ENCODE assay signal across 25 cellular contexts in genomic region chr12:47039756-47040155, GRCh38. TPM values are rescaled to one million over a fixed set of nuclear protein-coding genes. Genes with fewer than 3 reads are reported as not detected.
DNase-seq lines count a peak whose midpoint lies in the region; ATAC-seq and TF ChIP-seq lines count a peak whose summit lies in the region.
"Had no signal": no experiment of that assay in that cellular context is flagged by ENCODE, and none has a peak within 500 bp of the region (broad histone marks: within the 10 kb centered on the region; RNA-seq: fewer than 3 reads in every experiment).

No MANE protein-coding gene starts in this region.

- no peak overlapping the region for H4K8ac ChIP-seq in mesendoderm (ENCODE audit: low read depth, low read length)

- no peak overlapping the region for H3K9ac ChIP-seq in mesendoderm (ENCODE audit: low read length)
- H3K9ac ChIP-seq: BLaER1 had no signal

- H3K4ac ChIP-seq in mesendoderm (ENCODE audit: low read depth, low read length), result no peak overlapping the region

- H3K9me3 Mint-ChIP-seq in GM23338, result no peaks in the 10 kb centered on the region

- no peaks in the 10 kb centered on the region; the same call in 1 of the 2 replicates for H3K4me1 ChIP-seq in GM23338 (ENCODE audit: insufficient read depth)
- H3K4me1 ChIP-seq in mesendoderm (ENCODE audit: control insufficient read depth, low read depth, low read length), result no peaks in the 10 kb centered on the region
- H3K4me1 ChIP-seq in right atrium auricular region, result no peaks in the 10 kb centered on the region
- H3K4me1 ChIP-seq: BLaER1 had no signal

- H3K27ac ChIP-seq in 22Rv1 (peak overlapping the region; percentile 87), GM23338 (ENCODE audit: low read depth) (no peak overlapping the region), mesendoderm (ENCODE audit: low read depth, low read length) (no peak overlapping the region), right atrium auricular region (no peak overlapping the region)
- H3K27ac ChIP-seq: BLaER1, SK-N-MC had no signal

- no peak overlapping the region for H3K56ac ChIP-seq in mesendoderm (ENCODE audit: low read length)

- H3K4me2 ChIP-seq in GM23338 (no peak overlapping the region), mesendoderm (ENCODE audit: low read length) (no peak overlapping the region)
- H3K4me2 ChIP-seq: BLaER1 had no signal

- no peaks in the 10 kb centered on the region for H3K79me1 ChIP-seq in mesendoderm (ENCODE audit: low read length)

- H3K79me2 ChIP-seq in GM23338 (replicated peaks; ENCODE audit: insufficient read depth) (no peaks in the 10 kb centered on the region), mesendoderm (ENCODE audit: control insufficient read depth, insufficient read depth, low read length) (no peaks in the 10 kb centered on the region)

- peaks cover 0 to 14% of the 10 kb centered on the region in 2 donors for H3K9me3 ChIP-seq in right atrium auricular region
- H3K9me3 ChIP-seq: BLaER1 had no signal

- no peak overlapping the region for H2BK5ac ChIP-seq in mesendoderm (ENCODE audit: low read length)

- no CpG with 5 or more reads among the region's 1 CpG for WGBS in mesendoderm (ENCODE audit: extremely low coverage, insufficient coverage, low lambda C conversion rate)

- no peak overlapping the region; the same call in 1 of the 2 replicates for H3K27ac Mint-ChIP-seq in GM23338
- H3K27ac Mint-ChIP-seq: CD4-positive, CD25-positive, alpha-beta regulatory T cell had no signal

- no peak overlapping the region for H2BK120ac ChIP-seq in mesendoderm (ENCODE audit: low read depth, low read length)

- no peaks in the 10 kb centered on the region for H3F3A ChIP-seq in GM23338 (replicated peaks; ENCODE audit: low read depth)

- in situ Hi-C loops in GM13977 (cut with MboI; ENCODE audit: low pct_unique_long_range_greater_than_20kb, low sequenced_read_pairs, unreplicated experiment), result loop anchor here (25.0 kb wide), 1 partner anchor 273 kb away; no protein-coding TSS in a partner anchor

- H3K4me3 Mint-ChIP-seq in GM23338, result no peak overlapping the region
- H3K4me3 Mint-ChIP-seq: CD4-positive, CD25-positive, alpha-beta regulatory T cell had no signal

- H3K4me3 ChIP-seq in GM23338, result no peak overlapping the region
- no peak overlapping the region for H3K4me3 ChIP-seq in mesendoderm (ENCODE audit: low read length)
- no peak overlapping the region for H3K4me3 ChIP-seq in right atrium auricular region
- H3K4me3 ChIP-seq: BLaER1, K562, SK-N-MC had no signal

- H3K18ac ChIP-seq in mesendoderm (ENCODE audit: low read length), result peak overlapping the region; percentile 60

- H3K27me3 ChIP-seq in GM23338 (ENCODE audit: insufficient read depth) (no peaks in the 10 kb centered on the region), mesendoderm (ENCODE audit: insufficient read depth, low read length, poor library complexity) (no peaks in the 10 kb centered on the region), right atrium auricular region (no peaks in the 10 kb centered on the region)
- H3K27me3 ChIP-seq: BLaER1 had no signal

- no peak overlapping the region for H2BK15ac ChIP-seq in mesendoderm (replicated peaks; ENCODE audit: low read depth)

- H3K27me3 Mint-ChIP-seq in GM23338 (ENCODE audit: insufficient read depth, low read depth, poor library complexity), result no peaks in the 10 kb centered on the region

- peaks cover 8% of the 10 kb centered on the region for H3K4me1 Mint-ChIP-seq in GM23338

- H3K23ac ChIP-seq in mesendoderm (ENCODE audit: low read length), result no peak overlapping the region

- no peaks in the 10 kb centered on the region for H4K20me1 ChIP-seq in GM23338 (replicated peaks; ENCODE audit: insufficient read depth)
- H4K20me1 ChIP-seq: BLaER1 had no signal

- ATAC-seq in GM23338 (no peak), GM19467 (IDR thresholded peaks at IDR 0.05; ENCODE audit: unreplicated experiment) (no peak), HG02678 (IDR thresholded peaks at IDR 0.05; ENCODE audit: unreplicated experiment) (no peak)
- ATAC-seq: K562 had no signal

- DNase-seq in GM23338 (ENCODE audit: low spot score) (no peak), cerebellar cortex (ENCODE audit: low spot score) (peak; percentile 68), mesendoderm (no peak), GM13977 (ENCODE audit: low spot score) (no peak), right atrium auricular region (ENCODE audit: low spot score) (no peak)
- DNase-seq: CD4-positive, CD25-positive, alpha-beta regulatory T cell; DMS79 treated with DMSO at 0.1 percent for 48 hours; Kasumi-1; NCI-H1092 treated with DMSO at 0.1 percent for 48 hours; NCI-H1436; NCI-H187; NCI-H2081 treated with DMSO at 0.1 percent for 48 hours; NCI-H2171; NCI-H226; NCI-H510A; NCI-H69; SIG-M5; SW 1271 had no signal

- H4K5ac ChIP-seq in mesendoderm (ENCODE audit: low read length), result no peak overlapping the region

- H3K9me2 ChIP-seq in GM23338 (ENCODE audit: insufficient read depth), result peaks cover 5% of the 10 kb centered on the region

- H3K36me3 ChIP-seq in GM23338 (ENCODE audit: insufficient read depth) (no peaks in the 10 kb centered on the region), mesendoderm (ENCODE audit: control insufficient read depth, insufficient read depth, low read length) (no peaks in the 10 kb centered on the region), right atrium auricular region (no peaks in the 10 kb centered on the region)
- H3K36me3 ChIP-seq: BLaER1 had no signal

- TF ChIP-seq CTCF in 22Rv1 (IDR thresholded peaks at IDR 0.05) (no peak), GM23338 (conservative IDR thresholded peaks at IDR 0.05; ENCODE audit: low read depth in 2 of 2) (no peak), GM13977 (IDR thresholded peaks at IDR 0.05; ENCODE audit: extremely low read depth, insufficient read depth, missing control alignments) (no peak), right atrium auricular region (IDR thresholded peaks at IDR 0.05) (no peak)

- H2AK5ac ChIP-seq in mesendoderm (ENCODE audit: low read length), result no peak overlapping the region

- no peaks in the 10 kb centered on the region for H3K36me3 Mint-ChIP-seq in GM23338 (ENCODE audit: low read depth)
- H3K36me3 Mint-ChIP-seq: CD4-positive, CD25-positive, alpha-beta regulatory T cell had no signal

- peak overlapping the region; percentile 21; the same call in 1 of the 2 replicates for H2AFZ ChIP-seq in GM23338

TF ChIP-seq in GM23338, 12 proteins besides CTCF, POLR2A, EP300 and RAD21 (continues in another document):
- no peak for TF ChIP-seq ETS1 (IDR thresholded peaks at IDR 0.05)
- TF ChIP-seq REST (IDR thresholded peaks at IDR 0.05; ENCODE audit: unreplicated experiment), result no peak
- no peak for TF ChIP-seq EZH2 (IDR thresholded peaks at IDR 0.05; ENCODE audit: low read depth, unreplicated experiment)
- TF ChIP-seq EZH2phosphoT487 (IDR thresholded peaks at IDR 0.05; ENCODE audit: unreplicated experiment), result no peak
- TF ChIP-seq STAT1 (IDR thresholded peaks at IDR 0.05; ENCODE audit: unreplicated experiment), result no peak
- TF ChIP-seq ZNF114 (CRISPR knock-in tag; IDR thresholded peaks at IDR 0.05), result no peak
- no peak for TF ChIP-seq JUNB (IDR thresholded peaks at IDR 0.05; ENCODE audit: unreplicated experiment)
- no peak for TF ChIP-seq ZNF331 (CRISPR knock-in tag; IDR thresholded peaks at IDR 0.05; ENCODE audit: low read depth)
- no peak for TF ChIP-seq POLR2AphosphoS5 (IDR thresholded peaks at IDR 0.05; ENCODE audit: low read depth)

RNA-seq across cellular contexts. Expression of gene PCED1B, which starts 39.7 kb away (rescaled TPM):
- 5.1 and 6.1 TPM in 2 replicates for total RNA-seq in GM23338 (2014; rRNA removed; shearing (Covaris generic))
- 4.6 and 6.6 TPM in 2 replicates for polyA plus RNA-seq in GM23338 (2016; fragmentation: Nextera tagmentation; extraction: Ambion mirVana)
- polyA plus RNA-seq in mesendoderm (2013, experiment 1 of 2), result 6.9 TPM
- 6.7 TPM for polyA plus RNA-seq in mesendoderm (2013, experiment 2 of 2)
- total RNA-seq in right atrium auricular region, result 1 to 10 TPM in 1 of 2 donors, under 1 TPM in 1; 0.98 to 1.4 TPM

RNA-seq across cellular contexts. Expression of gene AMIGO2, which starts 40.0 kb away (rescaled TPM):
- 3.5 and 3.8 TPM in 2 replicates for total RNA-seq in GM23338 (2014; rRNA removed; shearing (Covaris generic))
- polyA plus RNA-seq in GM23338 (2016; fragmentation: Nextera tagmentation; extraction: Ambion mirVana), result 1.8 and 2.1 TPM in 2 replicates
- 14.7 TPM for polyA plus RNA-seq in mesendoderm (2013, experiment 1 of 2)
- 14.0 TPM for polyA plus RNA-seq in mesendoderm (2013, experiment 2 of 2)
- 1 to 10 TPM; 2.3 to 5.8 TPM for total RNA-seq in right atrium auricular region
- total RNA-seq: OCI-LY7 had no signal
